ENCODE assay signal across 1 cellular context in genomic region chr1:203926025-203926540, GRCh38.
TF ChIP-seq lines count a peak whose summit lies in the region.

No MANE protein-coding gene starts in this region.

TF ChIP-seq in K562, 482 proteins besides CTCF, POLR2A, EP300 and RAD21 (continued from another document and continues in another):
- TF ChIP-seq, protein P1, sequence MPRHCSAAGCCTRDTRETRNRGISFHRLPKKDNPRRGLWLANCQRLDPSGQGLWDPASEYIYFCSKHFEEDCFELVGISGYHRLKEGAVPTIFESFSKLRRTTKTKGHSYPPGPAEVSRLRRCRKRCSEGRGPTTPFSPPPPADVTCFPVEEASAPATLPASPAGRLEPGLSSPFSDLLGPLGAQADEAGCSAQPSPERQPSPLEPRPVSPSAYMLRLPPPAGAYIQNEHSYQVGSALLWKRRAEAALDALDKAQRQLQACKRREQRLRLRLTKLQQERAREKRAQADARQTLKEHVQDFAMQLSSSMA (CRISPR knock-in tag; IDR thresholded peaks at IDR 0.05) = no peak
- TF ChIP-seq ZNF507 (tag; conservative IDR thresholded peaks at IDR 0.05) = no peak
- TF ChIP-seq, protein P2, sequence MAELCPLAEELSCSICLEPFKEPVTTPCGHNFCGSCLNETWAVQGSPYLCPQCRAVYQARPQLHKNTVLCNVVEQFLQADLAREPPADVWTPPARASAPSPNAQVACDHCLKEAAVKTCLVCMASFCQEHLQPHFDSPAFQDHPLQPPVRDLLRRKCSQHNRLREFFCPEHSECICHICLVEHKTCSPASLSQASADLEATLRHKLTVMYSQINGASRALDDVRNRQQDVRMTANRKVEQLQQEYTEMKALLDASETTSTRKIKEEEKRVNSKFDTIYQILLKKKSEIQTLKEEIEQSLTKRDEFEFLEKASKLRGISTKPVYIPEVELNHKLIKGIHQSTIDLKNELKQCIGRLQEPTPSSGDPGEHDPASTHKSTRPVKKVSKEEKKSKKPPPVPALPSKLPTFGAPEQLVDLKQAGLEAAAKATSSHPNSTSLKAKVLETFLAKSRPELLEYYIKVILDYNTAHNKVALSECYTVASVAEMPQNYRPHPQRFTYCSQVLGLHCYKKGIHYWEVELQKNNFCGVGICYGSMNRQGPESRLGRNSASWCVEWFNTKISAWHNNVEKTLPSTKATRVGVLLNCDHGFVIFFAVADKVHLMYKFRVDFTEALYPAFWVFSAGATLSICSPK (IDR thresholded peaks at IDR 0.05; ENCODE audit: borderline replicate concordance) = no peak
- TF ChIP-seq PCBP1 (IDR thresholded peaks at IDR 0.05; ENCODE audit: low read depth, low read length, poor library complexity, severe bottlenecking) = no peak
- TF ChIP-seq RUNX1 (IDR thresholded peaks at IDR 0.05; ENCODE audit: low read depth) = no peak
- no peak for TF ChIP-seq FOXK1 (CRISPR knock-in tag; IDR thresholded peaks at IDR 0.05; ENCODE audit: borderline replicate concordance)
- TF ChIP-seq PHF8 (IDR thresholded peaks at IDR 0.05; ENCODE audit: borderline replicate concordance, low read length) = no peak
- TF ChIP-seq ZNF766 (CRISPR knock-in tag; conservative IDR thresholded peaks at IDR 0.05) = peak; percentile 77
- no peak for TF ChIP-seq ZSCAN32 (CRISPR knock-in tag; IDR thresholded peaks at IDR 0.05)
- TF ChIP-seq ZNF133 (CRISPR knock-in tag; IDR thresholded peaks at IDR 0.05) = no peak
- peak; percentile 89 for TF ChIP-seq ATF7 (IDR thresholded peaks at IDR 0.05)
- no peak for TF ChIP-seq U2AF2 (optimal IDR thresholded peaks at IDR 0.05; ENCODE audit: low read depth, low read length)
- no peak for TF ChIP-seq TSHZ1 (CRISPR knock-in tag; IDR thresholded peaks at IDR 0.05)
- no peak for TF ChIP-seq CBX1 (IDR thresholded peaks at IDR 0.05; ENCODE audit: low read depth)
- no peak for TF ChIP-seq ZNF217 (CRISPR knock-in tag; IDR thresholded peaks at IDR 0.05)
- TF ChIP-seq MXI1 (IDR thresholded peaks at IDR 0.05; ENCODE audit: low read depth, low read length) = no peak
- TF ChIP-seq TRIM24 (IDR thresholded peaks at IDR 0.05) = peak; percentile 99 to 100
- TF ChIP-seq ARID1B (IDR thresholded peaks at IDR 0.05) = peak; percentile 87
- TF ChIP-seq BACH1 (tag; IDR thresholded peaks at IDR 0.05) = no peak
- TF ChIP-seq, protein P3, sequence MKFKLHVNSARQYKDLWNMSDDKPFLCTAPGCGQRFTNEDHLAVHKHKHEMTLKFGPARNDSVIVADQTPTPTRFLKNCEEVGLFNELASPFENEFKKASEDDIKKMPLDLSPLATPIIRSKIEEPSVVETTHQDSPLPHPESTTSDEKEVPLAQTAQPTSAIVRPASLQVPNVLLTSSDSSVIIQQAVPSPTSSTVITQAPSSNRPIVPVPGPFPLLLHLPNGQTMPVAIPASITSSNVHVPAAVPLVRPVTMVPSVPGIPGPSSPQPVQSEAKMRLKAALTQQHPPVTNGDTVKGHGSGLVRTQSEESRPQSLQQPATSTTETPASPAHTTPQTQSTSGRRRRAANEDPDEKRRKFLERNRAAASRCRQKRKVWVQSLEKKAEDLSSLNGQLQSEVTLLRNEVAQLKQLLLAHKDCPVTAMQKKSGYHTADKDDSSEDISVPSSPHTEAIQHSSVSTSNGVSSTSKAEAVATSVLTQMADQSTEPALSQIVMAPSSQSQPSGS (CRISPR knock-in tag; IDR thresholded peaks at IDR 0.05) = no peak
- TF ChIP-seq GTF2A2 (tag; IDR thresholded peaks at IDR 0.05) = no peak
- TF ChIP-seq ETV5 (CRISPR knock-in tag; IDR thresholded peaks at IDR 0.05; ENCODE audit: low read depth) = no peak
- no peak for TF ChIP-seq HNRNPLL (IDR thresholded peaks at IDR 0.05; ENCODE audit: low read depth, low read length, poor library complexity, severe bottlenecking)
- no peak for TF ChIP-seq ZNF408 (CRISPR knock-in tag; IDR thresholded peaks at IDR 0.05; ENCODE audit: low read depth)
- no peak for TF ChIP-seq ZNF124 (CRISPR knock-in tag; IDR thresholded peaks at IDR 0.05)
- no peak for TF ChIP-seq HNRNPH1 (optimal IDR thresholded peaks at IDR 0.05; ENCODE audit: low read depth, low read length)
- no peak for TF ChIP-seq PHF20 (IDR thresholded peaks at IDR 0.05; ENCODE audit: partially characterized antibody)
- no peak for TF ChIP-seq SIN3B (IDR thresholded peaks at IDR 0.05; ENCODE audit: low read depth)
- no peak for TF ChIP-seq KAT8 (IDR thresholded peaks at IDR 0.05; ENCODE audit: low read depth)
- TF ChIP-seq ZC3H11A (IDR thresholded peaks at IDR 0.05; ENCODE audit: low read depth, low read length) = no peak
- TF ChIP-seq ZNF696 (CRISPR knock-in tag; conservative IDR thresholded peaks at IDR 0.05) = no peak
- no peak for TF ChIP-seq ZFP30 (CRISPR knock-in tag; IDR thresholded peaks at IDR 0.05; ENCODE audit: borderline replicate concordance)
- no peak for TF ChIP-seq RBM39 (optimal IDR thresholded peaks at IDR 0.05; ENCODE audit: low read depth, low read length)
- no peak for TF ChIP-seq EWSR1 (IDR thresholded peaks at IDR 0.05; ENCODE audit: borderline replicate concordance, low read depth, partially characterized antibody)
- no peak for TF ChIP-seq TAF15 (IDR thresholded peaks at IDR 0.05; ENCODE audit: low read depth, low read length)
- TF ChIP-seq, protein P4, sequence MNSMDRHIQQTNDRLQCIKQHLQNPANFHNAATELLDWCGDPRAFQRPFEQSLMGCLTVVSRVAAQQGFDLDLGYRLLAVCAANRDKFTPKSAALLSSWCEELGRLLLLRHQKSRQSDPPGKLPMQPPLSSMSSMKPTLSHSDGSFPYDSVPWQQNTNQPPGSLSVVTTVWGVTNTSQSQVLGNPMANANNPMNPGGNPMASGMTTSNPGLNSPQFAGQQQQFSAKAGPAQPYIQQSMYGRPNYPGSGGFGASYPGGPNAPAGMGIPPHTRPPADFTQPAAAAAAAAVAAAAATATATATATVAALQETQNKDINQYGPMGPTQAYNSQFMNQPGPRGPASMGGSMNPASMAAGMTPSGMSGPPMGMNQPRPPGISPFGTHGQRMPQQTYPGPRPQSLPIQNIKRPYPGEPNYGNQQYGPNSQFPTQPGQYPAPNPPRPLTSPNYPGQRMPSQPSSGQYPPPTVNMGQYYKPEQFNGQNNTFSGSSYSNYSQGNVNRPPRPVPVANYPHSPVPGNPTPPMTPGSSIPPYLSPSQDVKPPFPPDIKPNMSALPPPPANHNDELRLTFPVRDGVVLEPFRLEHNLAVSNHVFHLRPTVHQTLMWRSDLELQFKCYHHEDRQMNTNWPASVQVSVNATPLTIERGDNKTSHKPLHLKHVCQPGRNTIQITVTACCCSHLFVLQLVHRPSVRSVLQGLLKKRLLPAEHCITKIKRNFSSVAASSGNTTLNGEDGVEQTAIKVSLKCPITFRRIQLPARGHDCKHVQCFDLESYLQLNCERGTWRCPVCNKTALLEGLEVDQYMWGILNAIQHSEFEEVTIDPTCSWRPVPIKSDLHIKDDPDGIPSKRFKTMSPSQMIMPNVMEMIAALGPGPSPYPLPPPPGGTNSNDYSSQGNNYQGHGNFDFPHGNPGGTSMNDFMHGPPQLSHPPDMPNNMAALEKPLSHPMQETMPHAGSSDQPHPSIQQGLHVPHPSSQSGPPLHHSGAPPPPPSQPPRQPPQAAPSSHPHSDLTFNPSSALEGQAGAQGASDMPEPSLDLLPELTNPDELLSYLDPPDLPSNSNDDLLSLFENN (IDR thresholded peaks at IDR 0.05; ENCODE audit: low read depth in 2 of 2, low read length in 2 of 2) = no peak
- TF ChIP-seq, protein P5, sequence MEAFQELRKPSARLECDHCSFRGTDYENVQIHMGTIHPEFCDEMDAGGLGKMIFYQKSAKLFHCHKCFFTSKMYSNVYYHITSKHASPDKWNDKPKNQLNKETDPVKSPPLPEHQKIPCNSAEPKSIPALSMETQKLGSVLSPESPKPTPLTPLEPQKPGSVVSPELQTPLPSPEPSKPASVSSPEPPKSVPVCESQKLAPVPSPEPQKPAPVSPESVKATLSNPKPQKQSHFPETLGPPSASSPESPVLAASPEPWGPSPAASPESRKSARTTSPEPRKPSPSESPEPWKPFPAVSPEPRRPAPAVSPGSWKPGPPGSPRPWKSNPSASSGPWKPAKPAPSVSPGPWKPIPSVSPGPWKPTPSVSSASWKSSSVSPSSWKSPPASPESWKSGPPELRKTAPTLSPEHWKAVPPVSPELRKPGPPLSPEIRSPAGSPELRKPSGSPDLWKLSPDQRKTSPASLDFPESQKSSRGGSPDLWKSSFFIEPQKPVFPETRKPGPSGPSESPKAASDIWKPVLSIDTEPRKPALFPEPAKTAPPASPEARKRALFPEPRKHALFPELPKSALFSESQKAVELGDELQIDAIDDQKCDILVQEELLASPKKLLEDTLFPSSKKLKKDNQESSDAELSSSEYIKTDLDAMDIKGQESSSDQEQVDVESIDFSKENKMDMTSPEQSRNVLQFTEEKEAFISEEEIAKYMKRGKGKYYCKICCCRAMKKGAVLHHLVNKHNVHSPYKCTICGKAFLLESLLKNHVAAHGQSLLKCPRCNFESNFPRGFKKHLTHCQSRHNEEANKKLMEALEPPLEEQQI (IDR thresholded peaks at IDR 0.05) = no peak
- no peak for TF ChIP-seq SMAD2 (IDR thresholded peaks at IDR 0.05; ENCODE audit: low read depth, low read length)
- no peak for TF ChIP-seq HNRNPK (IDR thresholded peaks at IDR 0.05; ENCODE audit: low read depth, low read length, poor library complexity, severe bottlenecking)
- TF ChIP-seq, protein P6, sequence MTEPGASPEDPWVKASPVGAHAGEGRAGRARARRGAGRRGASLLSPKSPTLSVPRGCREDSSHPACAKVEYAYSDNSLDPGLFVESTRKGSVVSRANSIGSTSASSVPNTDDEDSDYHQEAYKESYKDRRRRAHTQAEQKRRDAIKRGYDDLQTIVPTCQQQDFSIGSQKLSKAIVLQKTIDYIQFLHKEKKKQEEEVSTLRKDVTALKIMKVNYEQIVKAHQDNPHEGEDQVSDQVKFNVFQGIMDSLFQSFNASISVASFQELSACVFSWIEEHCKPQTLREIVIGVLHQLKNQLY (CRISPR knock-in tag; conservative IDR thresholded peaks at IDR 0.05) = no peak
- no peak for TF ChIP-seq NFXL1 (CRISPR knock-in tag; IDR thresholded peaks at IDR 0.05)
- no peak for TF ChIP-seq NFIC (IDR thresholded peaks at IDR 0.05)
- 0 out of 2 replicates have a peak, but pooled peaks have one; percentile 43 for TF ChIP-seq GABPB1 (CRISPR knock-in tag; IDR thresholded peaks at IDR 0.05)
- TF ChIP-seq, protein P7, sequence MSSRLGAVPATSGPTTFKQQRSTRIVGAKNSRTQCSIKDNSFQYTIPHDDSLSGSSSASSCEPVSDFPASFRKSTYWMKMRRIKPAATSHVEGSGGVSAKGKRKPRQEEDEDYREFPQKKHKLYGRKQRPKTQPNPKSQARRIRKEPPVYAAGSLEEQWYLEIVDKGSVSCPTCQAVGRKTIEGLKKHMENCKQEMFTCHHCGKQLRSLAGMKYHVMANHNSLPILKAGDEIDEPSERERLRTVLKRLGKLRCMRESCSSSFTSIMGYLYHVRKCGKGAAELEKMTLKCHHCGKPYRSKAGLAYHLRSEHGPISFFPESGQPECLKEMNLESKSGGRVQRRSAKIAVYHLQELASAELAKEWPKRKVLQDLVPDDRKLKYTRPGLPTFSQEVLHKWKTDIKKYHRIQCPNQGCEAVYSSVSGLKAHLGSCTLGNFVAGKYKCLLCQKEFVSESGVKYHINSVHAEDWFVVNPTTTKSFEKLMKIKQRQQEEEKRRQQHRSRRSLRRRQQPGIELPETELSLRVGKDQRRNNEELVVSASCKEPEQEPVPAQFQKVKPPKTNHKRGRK (tag; IDR thresholded peaks at IDR 0.05) = no peak
- no peak for TF ChIP-seq ZNF79 (CRISPR knock-in tag; IDR thresholded peaks at IDR 0.05; ENCODE audit: low read depth)
- peak; percentile 53; the same call in 1 of the 2 replicates for TF ChIP-seq POLR2H (tag; IDR thresholded peaks at IDR 0.05; ENCODE audit: low read depth)
- no peak for TF ChIP-seq LCOR (CRISPR knock-in tag; IDR thresholded peaks at IDR 0.05)
- TF ChIP-seq RHOXF2B (CRISPR knock-in tag; conservative IDR thresholded peaks at IDR 0.05) = no peak
- peak; percentile 78; the same call in 1 of the 2 replicates for TF ChIP-seq TRIM28 (IDR thresholded peaks at IDR 0.05)
- TF ChIP-seq, protein P8, sequence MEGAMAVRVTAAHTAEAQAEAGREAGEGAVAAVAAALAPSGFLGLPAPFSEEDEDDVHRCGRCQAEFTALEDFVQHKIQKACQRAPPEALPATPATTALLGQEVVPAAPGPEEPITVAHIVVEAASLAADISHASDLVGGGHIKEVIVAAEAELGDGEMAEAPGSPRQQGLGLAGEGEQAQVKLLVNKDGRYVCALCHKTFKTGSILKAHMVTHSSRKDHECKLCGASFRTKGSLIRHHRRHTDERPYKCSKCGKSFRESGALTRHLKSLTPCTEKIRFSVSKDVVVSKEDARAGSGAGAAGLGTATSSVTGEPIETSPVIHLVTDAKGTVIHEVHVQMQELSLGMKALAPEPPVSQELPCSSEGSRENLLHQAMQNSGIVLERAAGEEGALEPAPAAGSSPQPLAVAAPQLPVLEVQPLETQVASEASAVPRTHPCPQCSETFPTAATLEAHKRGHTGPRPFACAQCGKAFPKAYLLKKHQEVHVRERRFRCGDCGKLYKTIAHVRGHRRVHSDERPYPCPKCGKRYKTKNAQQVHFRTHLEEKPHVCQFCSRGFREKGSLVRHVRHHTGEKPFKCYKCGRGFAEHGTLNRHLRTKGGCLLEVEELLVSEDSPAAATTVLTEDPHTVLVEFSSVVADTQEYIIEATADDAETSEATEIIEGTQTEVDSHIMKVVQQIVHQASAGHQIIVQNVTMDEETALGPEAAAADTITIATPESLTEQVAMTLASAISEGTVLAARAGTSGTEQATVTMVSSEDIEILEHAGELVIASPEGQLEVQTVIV (CRISPR knock-in tag; IDR thresholded peaks at IDR 0.05; ENCODE audit: borderline replicate concordance) = no peak
